Comparison of ENCODE assay signal across 18 cellular contexts in the genomic region with DNA sequence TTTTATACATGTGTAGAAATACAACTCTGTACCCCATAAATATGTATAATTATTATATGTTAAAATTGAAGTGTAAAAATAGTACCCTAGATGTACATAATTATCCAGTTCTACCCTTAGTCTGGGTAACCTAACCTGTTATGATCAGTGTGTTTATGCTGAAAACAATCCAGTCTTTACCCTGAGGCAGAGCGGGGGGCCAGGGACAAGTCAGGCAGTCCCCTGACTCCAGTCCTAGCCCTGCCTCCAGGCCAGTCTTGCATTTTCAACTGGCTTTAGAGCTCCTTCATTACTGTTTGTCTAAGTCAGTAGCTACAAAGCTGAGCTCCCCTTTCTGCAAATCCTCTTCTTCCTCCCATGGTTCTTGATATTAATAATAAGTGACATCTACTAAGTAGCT. TPM values are rescaled to one million over a fixed set of nuclear protein-coding genes. Genes with fewer than 3 reads are reported as not detected.
DNase-seq lines count a peak whose midpoint lies in the region; ATAC-seq and TF ChIP-seq lines count a peak whose summit lies in the region.
"Had no signal": no experiment of that assay in that cellular context is flagged by ENCODE, and none has a peak within 500 bp of the region (broad histone marks: within the 10 kb centered on the region; RNA-seq: fewer than 3 reads in every experiment).

No MANE protein-coding gene starts in this region.

- TF ChIP-seq EP300 in ovary (IDR thresholded peaks at IDR 0.05): no peak

- H3K27me3 Mint-ChIP-seq in activated T-cell treated with anti-CD3 and anti-CD28 coated beads, Interleukin-2, amount 50 U/mL, for 24 hours: no peaks in the 10 kb centered on the region
- no peaks in the 10 kb centered on the region for H3K27me3 Mint-ChIP-seq in activated T-cell treated with anti-CD3 and anti-CD28 coated beads, Interleukin-2, amount 50 U/mL, for 4 hours (ENCODE audit: low read depth)
- H3K27me3 Mint-ChIP-seq in activated T-helper 1 cell treated with anti-CD3 and anti-CD28 coated beads, Interleukin-12 subunit alpha, Interleukin-12 subunit beta, Interleukin-2, Interleukin-4 antibody, amounts not matched to agents 30 ng/mL and 10 ng/mL and 1 ng/mL, durations not matched to agents 14 hours and 24 hours and 36 hours (ENCODE audit: insufficient read depth): no peaks in the 10 kb centered on the region
- no peaks in the 10 kb centered on the region for H3K27me3 Mint-ChIP-seq in naive thymus-derived CD8-positive, alpha-beta T cell

- DNase-seq in activated T-cell treated with anti-CD3 and anti-CD28 coated beads, Interleukin-2, amount 50 U/mL, for 24 hours: no peak
- no peak for DNase-seq in activated T-cell treated with anti-CD3 and anti-CD28 coated beads, Interleukin-2, amount 50 U/mL, for 4 hours
- DNase-seq in ELF-1 (ENCODE audit: low read depth, low spot score) (peak; percentile 53), NCI-H1417 treated with DMSO at 0.1 percent for 48 hours (lab: John Stamatoyannopoulos, UW) (no peak), ovary (no peak)
- no peak for DNase-seq in activated T-helper 1 cell treated with anti-CD3 and anti-CD28 coated beads, Interleukin-12 subunit alpha, Interleukin-12 subunit beta, Interleukin-2, Interleukin-4 antibody, amounts not matched to agents 30 ng/mL and 10 ng/mL and 1 ng/mL, durations not matched to agents 14 hours and 24 hours and 36 hours (ENCODE audit: low spot score)
- no peak for DNase-seq in naive thymus-derived CD8-positive, alpha-beta T cell
- DNase-seq: activated CD4-positive, CD25-positive, alpha-beta regulatory T cell treated with anti-CD3 and anti-CD28 coated beads, Interleukin-2, amount 50 U/mL, for 72 hours; activated CD8-positive, alpha-beta memory T cell treated with anti-CD3 and anti-CD28 coated beads, Interleukin-2, amount 50 U/mL, for 48 hours; central memory CD4-positive, alpha-beta T cell; effector CD4-positive, alpha-beta T cell; NCI-H146; NCI-H2227 treated with DMSO at 0.1 percent for 48 hours; SHP77 treated with DMSO at 0.1 percent for 48 hours; stimulated activated CD4-positive, alpha-beta T cell treated with anti-CD3 and anti-CD28 coated beads, Interleukin-12 subunit alpha, Interleukin-12 subunit beta, amount 100 ng/mL, for 4 hours; stimulated activated naive CD4-positive, alpha-beta T cell; upper lobe of right lung had no signal

- intact Hi-C loops in activated T-helper 1 cell treated with anti-CD3 and anti-CD28 coated beads, Interleukin-12 subunit alpha, Interleukin-12 subunit beta, Interleukin-2, Interleukin-4 antibody, amounts not matched to agents 30 ng/mL and 10 ng/mL and 1 ng/mL, durations not matched to agents 14 hours and 24 hours and 36 hours (cut with micrococcal nuclease): loop anchor here (10.0 kb wide), 3 partner anchors 292 to 832 kb away; partner anchors contain the start of genes ABHD17C and FAH
- intact Hi-C loops in ovary (cut with DNase I): loop anchor here in 2 of 4 donors (5.0 to 10.0 kb wide), 2 partner anchors 121 to 532 kb away; no protein-coding TSS in a partner anchor

- 96 to 100% (median 98%) methylated on average over 1 of the region's 1 CpG for WGBS in ovary, 3 donors

- no peaks in the 10 kb centered on the region for H3K9me3 ChIP-seq in ovary
- H3K9me3 ChIP-seq: upper lobe of right lung had no signal

- no peaks in the 10 kb centered on the region for H3K9me3 Mint-ChIP-seq in activated T-cell treated with anti-CD3 and anti-CD28 coated beads, Interleukin-2, amount 50 U/mL, for 24 hours
- no peaks in the 10 kb centered on the region for H3K9me3 Mint-ChIP-seq in activated T-cell treated with anti-CD3 and anti-CD28 coated beads, Interleukin-2, amount 50 U/mL, for 4 hours
- H3K9me3 Mint-ChIP-seq in activated T-helper 1 cell treated with anti-CD3 and anti-CD28 coated beads, Interleukin-12 subunit alpha, Interleukin-12 subunit beta, Interleukin-2, Interleukin-4 antibody, amounts not matched to agents 30 ng/mL and 10 ng/mL and 1 ng/mL, durations not matched to agents 14 hours and 24 hours and 36 hours: no peaks in the 10 kb centered on the region
- H3K9me3 Mint-ChIP-seq in naive thymus-derived CD8-positive, alpha-beta T cell: no peaks in the 10 kb centered on the region

- H3K36me3 Mint-ChIP-seq in activated T-cell treated with anti-CD3 and anti-CD28 coated beads, Interleukin-2, amount 50 U/mL, for 24 hours (ENCODE audit: low read depth): peaks cover 61% of the 10 kb centered on the region
- peaks cover 29% of the 10 kb centered on the region for H3K36me3 Mint-ChIP-seq in activated T-cell treated with anti-CD3 and anti-CD28 coated beads, Interleukin-2, amount 50 U/mL, for 4 hours (ENCODE audit: insufficient read depth)
- H3K36me3 Mint-ChIP-seq in activated T-helper 1 cell treated with anti-CD3 and anti-CD28 coated beads, Interleukin-12 subunit alpha, Interleukin-12 subunit beta, Interleukin-2, Interleukin-4 antibody, amounts not matched to agents 30 ng/mL and 10 ng/mL and 1 ng/mL, durations not matched to agents 14 hours and 24 hours and 36 hours (ENCODE audit: low read depth): peaks cover 32% of the 10 kb centered on the region
- H3K36me3 Mint-ChIP-seq in naive thymus-derived CD8-positive, alpha-beta T cell: peaks cover 0 to 47% (median 5%) of the 10 kb centered on the region in 3 donors

- H3K27ac Mint-ChIP-seq in activated T-cell treated with anti-CD3 and anti-CD28 coated beads, Interleukin-2, amount 50 U/mL, for 24 hours: no peak overlapping the region
- no peak overlapping the region for H3K27ac Mint-ChIP-seq in activated T-helper 1 cell treated with anti-CD3 and anti-CD28 coated beads, Interleukin-12 subunit alpha, Interleukin-12 subunit beta, Interleukin-2, Interleukin-4 antibody, amounts not matched to agents 30 ng/mL and 10 ng/mL and 1 ng/mL, durations not matched to agents 14 hours and 24 hours and 36 hours
- peak overlapping the region in 5 of 10 donors; percentile 22 to 63 (median 50) for H3K27ac Mint-ChIP-seq in naive thymus-derived CD8-positive, alpha-beta T cell

- no peak overlapping the region for H3K27ac ChIP-seq in ovary
- H3K27ac ChIP-seq: upper lobe of right lung had no signal

- H3K36me3 ChIP-seq in ovary: no peaks in the 10 kb centered on the region

- peaks cover 18% of the 10 kb centered on the region for H3K4me1 ChIP-seq in ovary (ENCODE audit: insufficient read depth)

- POLR2A ChIA-PET in naive thymus-derived CD8-positive, alpha-beta T cell (lab: Charles Lee): interaction anchor here (2.0 kb wide), 1 partner anchor 15 kb away, joined by 7 read pairs; the partner anchor contains the start of gene TLNRD1

- ATAC-seq in activated T-cell treated with anti-CD3 and anti-CD28 coated beads, Interleukin-2, amount 50 U/mL, for 4 hours: no peak
- no peak for ATAC-seq in naive thymus-derived CD8-positive, alpha-beta T cell
- ATAC-seq in HG03460 (IDR thresholded peaks at IDR 0.05; ENCODE audit: unreplicated experiment): no peak
- ATAC-seq: upper lobe of right lung had no signal

- no peak for TF ChIP-seq CTCF in ovary (IDR thresholded peaks at IDR 0.05)

- no peak for TF ChIP-seq POLR2A in ovary (IDR thresholded peaks at IDR 0.05)

- peaks cover 71% of the 10 kb centered on the region for H3K4me1 Mint-ChIP-seq in activated T-cell treated with anti-CD3 and anti-CD28 coated beads, Interleukin-2, amount 50 U/mL, for 24 hours (ENCODE audit: low read depth)
- peaks cover 68% of the 10 kb centered on the region for H3K4me1 Mint-ChIP-seq in activated T-cell treated with anti-CD3 and anti-CD28 coated beads, Interleukin-2, amount 50 U/mL, for 4 hours (ENCODE audit: low read depth)
- H3K4me1 Mint-ChIP-seq in activated T-helper 1 cell treated with anti-CD3 and anti-CD28 coated beads, Interleukin-12 subunit alpha, Interleukin-12 subunit beta, Interleukin-2, Interleukin-4 antibody, amounts not matched to agents 30 ng/mL and 10 ng/mL and 1 ng/mL, durations not matched to agents 14 hours and 24 hours and 36 hours (ENCODE audit: low read depth): peaks cover 66% of the 10 kb centered on the region
- H3K4me1 Mint-ChIP-seq in naive thymus-derived CD8-positive, alpha-beta T cell: peaks cover 45 to 87% (median 81%) of the 10 kb centered on the region in 4 donors

- no peak overlapping the region for H3K4me3 ChIP-seq in ovary
- H3K4me3 ChIP-seq: upper lobe of right lung had no signal

- H3K4me3 Mint-ChIP-seq in activated T-cell treated with anti-CD3 and anti-CD28 coated beads, Interleukin-2, amount 50 U/mL, for 24 hours: peak overlapping the region; percentile 98
- H3K4me3 Mint-ChIP-seq in activated T-cell treated with anti-CD3 and anti-CD28 coated beads, Interleukin-2, amount 50 U/mL, for 4 hours: no peak overlapping the region
- peak overlapping the region; percentile 51 for H3K4me3 Mint-ChIP-seq in activated T-helper 1 cell treated with anti-CD3 and anti-CD28 coated beads, Interleukin-12 subunit alpha, Interleukin-12 subunit beta, Interleukin-2, Interleukin-4 antibody, amounts not matched to agents 30 ng/mL and 10 ng/mL and 1 ng/mL, durations not matched to agents 14 hours and 24 hours and 36 hours
- H3K4me3 Mint-ChIP-seq in naive thymus-derived CD8-positive, alpha-beta T cell: peak overlapping the region in 7 of 10 donors; percentile 6 to 64 (median 48)

- no peaks in the 10 kb centered on the region for H3K27me3 ChIP-seq in ovary
- H3K27me3 ChIP-seq: upper lobe of right lung had no signal

RNA-seq across cellular contexts. Expression of gene MESD, which starts 3.1 kb away (rescaled TPM):
- 10 to 100 TPM; 22.2 to 24.0 (median 23.3) TPM for total RNA-seq in activated T-cell treated with anti-CD3 and anti-CD28 coated beads, Interleukin-2, amount 50 U/mL, for 4 hours
- 29.5 and 30.2 TPM in 2 replicates for total RNA-seq in activated T-helper 1 cell treated with anti-CD3 and anti-CD28 coated beads, Interleukin-12 subunit alpha, Interleukin-12 subunit beta, Interleukin-2, Interleukin-4 antibody, amounts not matched to agents 30 ng/mL and 10 ng/mL and 1 ng/mL, durations not matched to agents 14 hours and 24 hours and 36 hours
- total RNA-seq in naive thymus-derived CD8-positive, alpha-beta T cell: 10 to 100 TPM; 30.5 to 30.7 TPM
- 10 to 100 TPM; 21.3 to 30.7 (median 22.5) TPM for polyA plus RNA-seq in naive thymus-derived CD8-positive, alpha-beta T cell
- total RNA-seq in ovary: 10 to 100 TPM; 20.7 to 34.2 (median 29.3) TPM
- 10 to 100 TPM; 18.0 to 34.8 TPM for polyA plus RNA-seq in ovary

RNA-seq across cellular contexts. Expression of gene TLNRD1, which starts 14.2 kb away (rescaled TPM):
- total RNA-seq in activated T-cell treated with anti-CD3 and anti-CD28 coated beads, Interleukin-2, amount 50 U/mL, for 4 hours: 10 to 100 TPM; 42.6 to 46.5 (median 45.0) TPM
- total RNA-seq in activated T-helper 1 cell treated with anti-CD3 and anti-CD28 coated beads, Interleukin-12 subunit alpha, Interleukin-12 subunit beta, Interleukin-2, Interleukin-4 antibody, amounts not matched to agents 30 ng/mL and 10 ng/mL and 1 ng/mL, durations not matched to agents 14 hours and 24 hours and 36 hours: 30.2 and 30.8 TPM in 2 replicates
- total RNA-seq in naive thymus-derived CD8-positive, alpha-beta T cell: 10 to 100 TPM; 19.2 to 19.6 TPM
- polyA plus RNA-seq in naive thymus-derived CD8-positive, alpha-beta T cell: 1 to 10 TPM; 2.2 to 2.9 (median 2.8) TPM
- total RNA-seq in ovary: 10 to 100 TPM in 5 of 7 donors, 1 to 10 TPM in 2; 8.6 to 15.2 (median 10.4) TPM
- polyA plus RNA-seq in ovary: 1 to 10 TPM; 4.2 to 4.8 TPM
